Comparison of ENCODE assay signal across 20 cellular contexts in genomic region chr3:15492847-15493360, GRCh38.
"Had no signal": no experiment of that assay in that cellular context is flagged by ENCODE, and none has a peak within 500 bp of the region (broad histone marks: within the 10 kb centered on the region; RNA-seq: fewer than 3 reads in every experiment).

No MANE protein-coding gene starts in this region.

- DNase-seq: cortex of kidney; effector memory CD8-positive, alpha-beta T cell; erythroblast; foreskin fibroblast; gastrocnemius medialis; head of caudate nucleus; left ventricle myocardium superior; lower lobe of right lung; natural killer cell; occipital lobe; ovary; posterior cingulate gyrus; psoas muscle; right cardiac atrium; sigmoid colon; spleen; stimulated activated CD4-positive, alpha-beta T cell treated with anti-CD3 and anti-CD28 coated beads, Interleukin-4, amount 100 ng/mL, for 4 hours; stimulated activated naive B cell treated with anti-CD40 and anti-IgM and Interleukin-4, amounts not matched to agents 10 μg/mL and 1 μg/mL and 100 μg/mL, for 72 hours; upper lobe of right lung had no signal

- H3K27ac Mint-ChIP-seq: stimulated activated naive B cell treated with anti-CD40 and anti-IgM and Interleukin-4, amounts not matched to agents 10 μg/mL and 1 μg/mL and 100 μg/mL, for 72 hours; stimulated activated naive CD8-positive, alpha-beta T cell treated with anti-CD3 and anti-CD28 coated beads, Interleukin-15, Interleukin-2, amounts not matched to agents 100 ng/mL and 50 ng/mL, for 24 hours had no signal

- H3K9me3 Mint-ChIP-seq: effector memory CD8-positive, alpha-beta T cell; natural killer cell; stimulated activated naive B cell treated with anti-CD40 and anti-IgM and Interleukin-4, amounts not matched to agents 10 μg/mL and 1 μg/mL and 100 μg/mL, for 72 hours; stimulated activated naive CD8-positive, alpha-beta T cell treated with anti-CD3 and anti-CD28 coated beads, Interleukin-15, Interleukin-2, amounts not matched to agents 100 ng/mL and 50 ng/mL, for 24 hours had no signal

- H3K36me3 Mint-ChIP-seq: natural killer cell had no signal

- H3K4me3 Mint-ChIP-seq: natural killer cell; stimulated activated naive B cell treated with anti-CD40 and anti-IgM and Interleukin-4, amounts not matched to agents 10 μg/mL and 1 μg/mL and 100 μg/mL, for 72 hours; stimulated activated naive CD8-positive, alpha-beta T cell treated with anti-CD3 and anti-CD28 coated beads, Interleukin-15, Interleukin-2, amounts not matched to agents 100 ng/mL and 50 ng/mL, for 24 hours had no signal

- H3K27me3 Mint-ChIP-seq: effector memory CD8-positive, alpha-beta T cell; stimulated activated naive B cell treated with anti-CD40 and anti-IgM and Interleukin-4, amounts not matched to agents 10 μg/mL and 1 μg/mL and 100 μg/mL, for 72 hours; stimulated activated naive CD8-positive, alpha-beta T cell treated with anti-CD3 and anti-CD28 coated beads, Interleukin-15, Interleukin-2, amounts not matched to agents 100 ng/mL and 50 ng/mL, for 24 hours had no signal

- ATAC-seq: effector memory CD8-positive, alpha-beta T cell; gastrocnemius medialis; left ventricle myocardium superior; lower lobe of right lung; natural killer cell; psoas muscle; right cardiac atrium; stimulated activated naive B cell treated with anti-CD40 and anti-IgM and Interleukin-4, amounts not matched to agents 10 μg/mL and 1 μg/mL and 100 μg/mL, for 72 hours; upper lobe of right lung had no signal
